ENCODE assay signal across 11 cellular contexts in the genomic region with DNA sequence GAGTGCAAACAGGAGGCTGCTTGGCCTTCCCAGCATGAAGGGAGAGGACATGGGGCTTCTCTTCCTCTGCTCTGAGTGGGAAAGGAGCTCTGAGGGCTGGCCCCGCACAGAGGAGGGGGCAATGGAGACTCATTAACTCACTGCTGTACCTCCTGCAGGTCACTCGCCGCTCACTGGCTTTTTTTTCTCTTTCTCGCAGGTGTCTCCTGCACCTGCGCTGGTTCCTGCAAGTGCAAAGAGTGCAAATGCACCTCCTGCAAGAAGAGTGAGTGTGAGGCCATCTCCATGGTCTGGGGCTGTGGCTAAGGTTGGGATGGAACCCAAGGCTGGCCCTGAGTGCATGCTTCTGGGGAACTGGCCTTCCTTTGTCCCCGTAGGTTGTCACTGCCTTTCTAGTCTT. TPM values are rescaled to one million over a fixed set of nuclear protein-coding genes. Genes with fewer than 3 reads are reported as not detected.
DNase-seq lines count a peak whose midpoint lies in the region; ATAC-seq, FAIRE-seq and TF ChIP-seq lines count a peak whose summit lies in the region.
"Had no signal": no experiment of that assay in that cellular context is flagged by ENCODE, and none has a peak within 500 bp of the region (broad histone marks: within the 10 kb centered on the region; RNA-seq: fewer than 3 reads in every experiment).

No MANE protein-coding gene starts in this region.

- TF ChIP-seq POLR2A in HepG2 (IDR thresholded peaks at IDR 0.05; ENCODE audit: insufficient read depth in 1 of 2, low read depth in 2 of 2, low read length in 2 of 2) = no peak
- TF ChIP-seq POLR2A in suprapubic skin (IDR thresholded peaks at IDR 0.05) = no peak

- H3K4me1 ChIP-seq in HepG2 (ENCODE audit: insufficient read depth, low read length) (peaks cover 20% of the 10 kb centered on the region), suprapubic skin (peaks cover 25% of the 10 kb centered on the region)

- H3K27me3 ChIP-seq in HepG2 (ENCODE audit: control insufficient read depth in 1 of 2, insufficient read depth in 2 of 2, low read length in 2 of 2) (no peaks in the 10 kb centered on the region; a peak in 2 of 5 replicates), suprapubic skin (peaks cover 16% of the 10 kb centered on the region)

- no peak overlapping the region for H3K27ac Mint-ChIP-seq in activated T-cell treated with anti-CD3 and anti-CD28 coated beads, Interleukin-2, amount 50 U/mL, for 24 hours
- H3K27ac Mint-ChIP-seq in activated naive CD8-positive, alpha-beta T cell treated with anti-CD3 and anti-CD28 coated beads, Interleukin-2, amount 50 U/mL, for 24 hours = no peak overlapping the region

- H3K36me3 Mint-ChIP-seq in activated T-cell treated with anti-CD3 and anti-CD28 coated beads, Interleukin-2, amount 50 U/mL, for 24 hours (ENCODE audit: low read depth) = peaks cover 2% of the 10 kb centered on the region
- H3K36me3 Mint-ChIP-seq in activated naive CD8-positive, alpha-beta T cell treated with anti-CD3 and anti-CD28 coated beads, Interleukin-2, amount 50 U/mL, for 24 hours (ENCODE audit: low read depth) = no peaks in the 10 kb centered on the region

- H2AFZ ChIP-seq in HepG2 (ENCODE audit: low read length) = peak overlapping the region; percentile 20

- TF ChIP-seq CTCF in HepG2 (CRISPR knock-in tag; IDR thresholded peaks at IDR 0.05) (no peak), suprapubic skin (IDR thresholded peaks at IDR 0.05) (no peak), GM13976 (IDR thresholded peaks at IDR 0.05; ENCODE audit: borderline replicate concordance, control extremely low read depth, extremely low read depth, insufficient read depth, missing control alignments) (no peak)

- peaks cover 28% of the 10 kb centered on the region for H3K4me1 Mint-ChIP-seq in activated T-cell treated with anti-CD3 and anti-CD28 coated beads, Interleukin-2, amount 50 U/mL, for 24 hours (ENCODE audit: low read depth)
- peaks cover 21% of the 10 kb centered on the region for H3K4me1 Mint-ChIP-seq in activated naive CD8-positive, alpha-beta T cell treated with anti-CD3 and anti-CD28 coated beads, Interleukin-2, amount 50 U/mL, for 24 hours

- POLR2A ChIA-PET in HepG2 (lab: Yijun Ruan, JAX) = no interaction called here

- no peak for FAIRE-seq in HepG2 (lab: Jason Lieb, UNC)

- 33% methylated on average over 6 of the region's 6 CpGs for WGBS in HepG2 (ENCODE audit: low lambda C conversion rate)
- WGBS in suprapubic skin = 64% methylated on average over 6 of the region's 6 CpGs

- H3K27ac ChIP-seq in HepG2 (ENCODE audit: extremely low read length, insufficient read depth, low read length) = no peak overlapping the region
- no peak overlapping the region for H3K27ac ChIP-seq in suprapubic skin

- 0 out of 2 replicates have a peak overlapping the region, but pooled peaks have one; percentile 30 for H3K9ac ChIP-seq in HepG2 (ENCODE audit: insufficient read depth, low read depth, low read length)

- CTCF ChIA-PET in HepG2 (lab: Yijun Ruan, JAX; ENCODE audit: low intra/inter-chr PET ratio, low total read pairs) = no interaction called here

- no peaks in the 10 kb centered on the region for H4K20me1 ChIP-seq in HepG2 (ENCODE audit: insufficient read depth, low read length)

- peak overlapping the region; percentile 98 for H3K4me2 ChIP-seq in HepG2 (ENCODE audit: low read depth, low read length)

- H3K4me3 ChIP-seq in HepG2 (replicated peaks in 1 of 3; ENCODE audit: insufficient read depth in 1 of 3, low read depth in 2 of 3, low read length in 3 of 3) (peak overlapping the region; percentile 77 to 82 (median 78)), suprapubic skin (peak overlapping the region; percentile 66)

- no peaks in the 10 kb centered on the region for H3K9me3 Mint-ChIP-seq in activated T-cell treated with anti-CD3 and anti-CD28 coated beads, Interleukin-2, amount 50 U/mL, for 24 hours
- H3K9me3 Mint-ChIP-seq in activated naive CD8-positive, alpha-beta T cell treated with anti-CD3 and anti-CD28 coated beads, Interleukin-2, amount 50 U/mL, for 24 hours = no peaks in the 10 kb centered on the region
- H3K9me3 Mint-ChIP-seq: dendritic cell treated with granulocyte-macrophage colony-stimulating factor and Interleukin-4, amounts not matched to agents 40 ng/mL and 50 ng/mL, for 4 days had no signal

- no peak for ATAC-seq in activated naive CD8-positive, alpha-beta T cell treated with anti-CD3 and anti-CD28 coated beads, Interleukin-2, amount 50 U/mL, for 24 hours
- ATAC-seq in HepG2 = peak; percentile 43
- ATAC-seq in HG02610 (IDR thresholded peaks at IDR 0.05; ENCODE audit: unreplicated experiment) = no peak

- intact Hi-C loops in HepG2 (cut with micrococcal nuclease; ENCODE audit: unreplicated experiment) = loop anchor here (5.0 to 10.0 kb wide), 2 partner anchors 44 to 54 kb away; a partner anchor contains a TSS

- TF ChIP-seq EP300 in HepG2 (IDR thresholded peaks at IDR 0.05; ENCODE audit: low read depth in 2 of 2, low read length in 2 of 2) (no peak), HepG2 (CRISPR knock-in tag; IDR thresholded peaks at IDR 0.05; ENCODE audit: borderline replicate concordance) (no peak), suprapubic skin (IDR thresholded peaks at IDR 0.05) (no peak)

- peak overlapping the region; percentile 86 for H3K4me3 Mint-ChIP-seq in activated T-cell treated with anti-CD3 and anti-CD28 coated beads, Interleukin-2, amount 50 U/mL, for 24 hours
- peak overlapping the region; percentile 85 for H3K4me3 Mint-ChIP-seq in activated naive CD8-positive, alpha-beta T cell treated with anti-CD3 and anti-CD28 coated beads, Interleukin-2, amount 50 U/mL, for 24 hours

- in situ Hi-C loops in HepG2 (cut with HindIII; ENCODE audit: extremely low pct_ligation_motif_present, low pct_unique_long_range_greater_than_20kb) = no loop called here
- in situ Hi-C loops in GM13976 (cut with MboI; ENCODE audit: low sequenced_read_pairs, unreplicated experiment) = no loop called here

- no peaks in the 10 kb centered on the region for H3K79me2 ChIP-seq in HepG2 (ENCODE audit: insufficient read depth, low read length)

- H3K27me3 Mint-ChIP-seq in activated T-cell treated with anti-CD3 and anti-CD28 coated beads, Interleukin-2, amount 50 U/mL, for 24 hours = no peaks in the 10 kb centered on the region
- H3K27me3 Mint-ChIP-seq in activated naive CD8-positive, alpha-beta T cell treated with anti-CD3 and anti-CD28 coated beads, Interleukin-2, amount 50 U/mL, for 24 hours = peaks cover 4% of the 10 kb centered on the region

- no peak for TF ChIP-seq RAD21 in HepG2 (CRISPR knock-in tag; IDR thresholded peaks at IDR 0.05)

- DNase-seq in activated T-cell treated with anti-CD3 and anti-CD28 coated beads, Interleukin-2, amount 50 U/mL, for 24 hours = no peak
- DNase-seq in activated T-cell treated with anti-CD3 and anti-CD28 coated beads, Interleukin-2, amount 50 U/mL, for 1 hour = no peak
- DNase-seq in activated naive CD8-positive, alpha-beta T cell treated with anti-CD3 and anti-CD28 coated beads, Interleukin-2, amount 50 U/mL, for 24 hours = no peak
- DNase-seq in HepG2 (ENCODE audit: low spot score) (no peak), suprapubic skin (ENCODE audit: low spot score in 2 of 2) (no peak), NCI-H748 (lab: John Stamatoyannopoulos, UW; ENCODE audit: unreplicated experiment) (no peak), GM13976 (ENCODE audit: low spot score) (no peak)

- H3K9me3 ChIP-seq in HepG2 (ENCODE audit: low read length) (no peaks in the 10 kb centered on the region), suprapubic skin (no peaks in the 10 kb centered on the region)

- no TSS peak for BruUV-seq in HepG2 (replicated peaks; lab: Mats Ljungman, UMichigan)

- H3K36me3 ChIP-seq in HepG2 (replicated peaks in 1 of 2; ENCODE audit: control insufficient read depth in 1 of 2, insufficient read depth in 2 of 2, low read length in 2 of 2) (no peaks in the 10 kb centered on the region), suprapubic skin (no peaks in the 10 kb centered on the region)

RNA-seq across cellular contexts. Expression of a gene that starts 0.7 kb away (rescaled TPM):
- total RNA-seq in HepG2 (2016; rRNA removed; fragmentation: Illumina TruSeq; extraction: Trizol) (169 and 211 TPM in 2 replicates), suprapubic skin (10 to 100 TPM in 3 of 4 donors, 1 to 10 TPM in 1; 5.6 to 16.6 (median 12.9) TPM)
- total RNA-seq in HepG2 (2016; cell fraction: cytosol; rRNA removed; fragmentation: Illumina TruSeq; extraction: Trizol; ENCODE audit: low read depth) = 74.8 and 116 TPM in 2 replicates
- total RNA-seq in HepG2 (2016; cell fraction: insoluble cytoplasmic fraction; rRNA removed; fragmentation: Illumina TruSeq; extraction: Trizol) = 152 and 218 TPM in 2 replicates
- 102 and 129 TPM in 2 replicates for total RNA-seq in HepG2 (2016; cell fraction: membrane; rRNA removed; fragmentation: Illumina TruSeq; extraction: Trizol)
- 74.7 and 86.2 TPM in 2 replicates for total RNA-seq in HepG2 (2016; cell fraction: nucleus; rRNA removed; fragmentation: Illumina TruSeq; extraction: Trizol)
- 1.2 and 1.9 TPM in 2 replicates for polyA plus RNA-seq in HepG2 (2011; rRNA removed)
- polyA plus RNA-seq in HepG2 (2011; cell fraction: cytosol; rRNA removed) = 0.65 and 3.2 TPM in 2 replicates
- 0.74 and 1.2 TPM in 2 replicates for polyA plus RNA-seq in HepG2 (2011; cell fraction: nucleus; rRNA removed)
- polyA plus RNA-seq in HepG2 (2012) = 7.4 and 10.6 TPM in 2 replicates
- polyA plus RNA-seq in HepG2 (2016; cell fraction: cytosol; fragmentation: Illumina TruSeq; extraction: Trizol; ENCODE audit: low read depth) = 118 and 166 TPM in 2 replicates
- 244 and 275 TPM in 2 replicates for polyA plus RNA-seq in HepG2 (2016; cell fraction: insoluble cytoplasmic fraction; fragmentation: Illumina TruSeq; extraction: Trizol; ENCODE audit: low read depth)
- 146 and 151 TPM in 2 replicates for polyA plus RNA-seq in HepG2 (2016; cell fraction: membrane; fragmentation: Illumina TruSeq; extraction: Trizol; ENCODE audit: low read depth)
- 115 and 132 TPM in 2 replicates for polyA plus RNA-seq in HepG2 (2016; cell fraction: nucleus; fragmentation: Illumina TruSeq; extraction: Trizol; ENCODE audit: insufficient read depth, low read depth)
- 0.28 and 5.1 TPM in 2 replicates for polyA minus RNA-seq in HepG2 (2011; rRNA and poly(A)+ RNA removed; ENCODE audit: low replicate concordance)
- polyA minus RNA-seq in HepG2 (2011; cell fraction: cytosol; rRNA and poly(A)+ RNA removed) = 1.3 and 2.2 TPM in 2 replicates
- 0.64 TPM in 1 of 2 replicates, not detected in the other for polyA minus RNA-seq in HepG2 (2011; cell fraction: nucleus; rRNA and poly(A)+ RNA removed)

RNA-seq across cellular contexts. Expression of a gene that starts 6.8 kb away (rescaled TPM):
- total RNA-seq in HepG2 (2016; rRNA removed; fragmentation: Illumina TruSeq; extraction: Trizol) (0.89 TPM in 1 of 2 replicates, not detected in the other), suprapubic skin (not detected)
- not detected in 2 replicates for total RNA-seq in HepG2 (2016; cell fraction: cytosol; rRNA removed; fragmentation: Illumina TruSeq; extraction: Trizol; ENCODE audit: low read depth)
- total RNA-seq in HepG2 (2016; cell fraction: insoluble cytoplasmic fraction; rRNA removed; fragmentation: Illumina TruSeq; extraction: Trizol) = 0.45 TPM in 1 of 2 replicates, not detected in the other
- total RNA-seq in HepG2 (2016; cell fraction: membrane; rRNA removed; fragmentation: Illumina TruSeq; extraction: Trizol) = not detected in 2 replicates
- not detected in 2 replicates for total RNA-seq in HepG2 (2016; cell fraction: nucleus; rRNA removed; fragmentation: Illumina TruSeq; extraction: Trizol)
- polyA plus RNA-seq in HepG2 (2011; rRNA removed) = not detected in 2 replicates
- polyA plus RNA-seq in HepG2 (2011; cell fraction: cytosol; rRNA removed) = not detected in 2 replicates
- not detected in 2 replicates for polyA plus RNA-seq in HepG2 (2011; cell fraction: nucleus; rRNA removed)
- polyA plus RNA-seq in HepG2 (2012) = not detected in 2 replicates
- polyA plus RNA-seq in HepG2 (2016; cell fraction: cytosol; fragmentation: Illumina TruSeq; extraction: Trizol; ENCODE audit: low read depth) = 1.1 TPM in 1 of 2 replicates, not detected in the other
- 1.3 TPM in 1 of 2 replicates, not detected in the other for polyA plus RNA-seq in HepG2 (2016; cell fraction: insoluble cytoplasmic fraction; fragmentation: Illumina TruSeq; extraction: Trizol; ENCODE audit: low read depth)
- polyA plus RNA-seq in HepG2 (2016; cell fraction: membrane; fragmentation: Illumina TruSeq; extraction: Trizol; ENCODE audit: low read depth) = not detected in 2 replicates
- not detected in 2 replicates for polyA plus RNA-seq in HepG2 (2016; cell fraction: nucleus; fragmentation: Illumina TruSeq; extraction: Trizol; ENCODE audit: insufficient read depth, low read depth)
- not detected in 2 replicates for polyA minus RNA-seq in HepG2 (2011; rRNA and poly(A)+ RNA removed; ENCODE audit: low replicate concordance)
- polyA minus RNA-seq in HepG2 (2011; cell fraction: cytosol; rRNA and poly(A)+ RNA removed) = not detected in 2 replicates
- not detected in 2 replicates for polyA minus RNA-seq in HepG2 (2011; cell fraction: nucleus; rRNA and poly(A)+ RNA removed)
- total RNA-seq: mucosa of gallbladder had no signal
- polyA plus RNA-seq: BJ had no signal

RNA-seq across cellular contexts. Expression of a gene that starts 9.4 kb away (rescaled TPM):
- 377 and 511 TPM in 2 replicates for total RNA-seq in HepG2 (2016; rRNA removed; fragmentation: Illumina TruSeq; extraction: Trizol)
- total RNA-seq in HepG2 (2016; cell fraction: cytosol; rRNA removed; fragmentation: Illumina TruSeq; extraction: Trizol; ENCODE audit: low read depth) = 81.8 and 119 TPM in 2 replicates
- total RNA-seq in HepG2 (2016; cell fraction: insoluble cytoplasmic fraction; rRNA removed; fragmentation: Illumina TruSeq; extraction: Trizol) = 362 and 548 TPM in 2 replicates
- total RNA-seq in HepG2 (2016; cell fraction: membrane; rRNA removed; fragmentation: Illumina TruSeq; extraction: Trizol) = 191 and 213 TPM in 2 replicates
- total RNA-seq in HepG2 (2016; cell fraction: nucleus; rRNA removed; fragmentation: Illumina TruSeq; extraction: Trizol) = 142 and 170 TPM in 2 replicates
- polyA plus RNA-seq in HepG2 (2011; rRNA removed) = 1.1 and 3.6 TPM in 2 replicates
- 1.00 and 10.2 TPM in 2 replicates for polyA plus RNA-seq in HepG2 (2011; cell fraction: cytosol; rRNA removed)
- polyA plus RNA-seq in HepG2 (2011; cell fraction: nucleus; rRNA removed) = 2.0 and 3.1 TPM in 2 replicates
- 11.3 and 12.1 TPM in 2 replicates for polyA plus RNA-seq in HepG2 (2012)
- 179 and 216 TPM in 2 replicates for polyA plus RNA-seq in HepG2 (2016; cell fraction: cytosol; fragmentation: Illumina TruSeq; extraction: Trizol; ENCODE audit: low read depth)
- 943 and 977 TPM in 2 replicates for polyA plus RNA-seq in HepG2 (2016; cell fraction: insoluble cytoplasmic fraction; fragmentation: Illumina TruSeq; extraction: Trizol; ENCODE audit: low read depth)
- polyA plus RNA-seq in HepG2 (2016; cell fraction: membrane; fragmentation: Illumina TruSeq; extraction: Trizol; ENCODE audit: low read depth) = 335 and 361 TPM in 2 replicates
- 454 and 473 TPM in 2 replicates for polyA plus RNA-seq in HepG2 (2016; cell fraction: nucleus; fragmentation: Illumina TruSeq; extraction: Trizol; ENCODE audit: insufficient read depth, low read depth)
- polyA minus RNA-seq in HepG2 (2011; rRNA and poly(A)+ RNA removed; ENCODE audit: low replicate concordance) = 4.1 TPM in 1 of 2 replicates, not detected in the other
- 2.0 TPM in 1 of 2 replicates, not detected in the other for polyA minus RNA-seq in HepG2 (2011; cell fraction: cytosol; rRNA and poly(A)+ RNA removed)
- polyA minus RNA-seq in HepG2 (2011; cell fraction: nucleus; rRNA and poly(A)+ RNA removed) = not detected in 2 replicates
- total RNA-seq in suprapubic skin = 100 to 1,000 TPM in 1 of 4 donors, 10 to 100 TPM in 3; 35.9 to 117 (median 62.7) TPM

RNA-seq across cellular contexts. Expression of a gene that starts 11.1 kb away (rescaled TPM):
- 0.60 TPM in 1 of 2 replicates, not detected in the other for total RNA-seq in HepG2 (2016; rRNA removed; fragmentation: Illumina TruSeq; extraction: Trizol)
- not detected in 2 replicates for total RNA-seq in HepG2 (2016; cell fraction: cytosol; rRNA removed; fragmentation: Illumina TruSeq; extraction: Trizol; ENCODE audit: low read depth)
- total RNA-seq in HepG2 (2016; cell fraction: insoluble cytoplasmic fraction; rRNA removed; fragmentation: Illumina TruSeq; extraction: Trizol) = not detected in 2 replicates
- not detected in 2 replicates for total RNA-seq in HepG2 (2016; cell fraction: membrane; rRNA removed; fragmentation: Illumina TruSeq; extraction: Trizol)
- total RNA-seq in HepG2 (2016; cell fraction: nucleus; rRNA removed; fragmentation: Illumina TruSeq; extraction: Trizol) = 0.65 TPM in 1 of 2 replicates, not detected in the other
- not detected in 2 replicates for polyA plus RNA-seq in HepG2 (2011; rRNA removed)
- polyA plus RNA-seq in HepG2 (2011; cell fraction: cytosol; rRNA removed) = not detected in 2 replicates
- not detected in 2 replicates for polyA plus RNA-seq in HepG2 (2011; cell fraction: nucleus; rRNA removed)
- not detected in 2 replicates for polyA plus RNA-seq in HepG2 (2012)
- polyA plus RNA-seq in HepG2 (2016; cell fraction: cytosol; fragmentation: Illumina TruSeq; extraction: Trizol; ENCODE audit: low read depth) = 0.37 TPM in 1 of 2 replicates, not detected in the other
- polyA plus RNA-seq in HepG2 (2016; cell fraction: insoluble cytoplasmic fraction; fragmentation: Illumina TruSeq; extraction: Trizol; ENCODE audit: low read depth) = 1.2 TPM in 1 of 2 replicates, not detected in the other
- polyA plus RNA-seq in HepG2 (2016; cell fraction: membrane; fragmentation: Illumina TruSeq; extraction: Trizol; ENCODE audit: low read depth) = not detected in 2 replicates
- 2.4 TPM in 1 of 2 replicates, not detected in the other for polyA plus RNA-seq in HepG2 (2016; cell fraction: nucleus; fragmentation: Illumina TruSeq; extraction: Trizol; ENCODE audit: insufficient read depth, low read depth)
- polyA minus RNA-seq in HepG2 (2011; rRNA and poly(A)+ RNA removed; ENCODE audit: low replicate concordance) = not detected in 2 replicates
- polyA minus RNA-seq in HepG2 (2011; cell fraction: cytosol; rRNA and poly(A)+ RNA removed) = not detected in 2 replicates
- not detected in 2 replicates for polyA minus RNA-seq in HepG2 (2011; cell fraction: nucleus; rRNA and poly(A)+ RNA removed)
- 10 to 100 TPM in 2 of 4 donors, 1 to 10 TPM in 2; 1.9 to 23.9 (median 11.9) TPM for total RNA-seq in suprapubic skin
- polyA plus RNA-seq: BJ had no signal

RNA-seq across cellular contexts. Expression of a gene that starts 20.0 kb away (rescaled TPM):
- total RNA-seq in HepG2 (2016; rRNA removed; fragmentation: Illumina TruSeq; extraction: Trizol) (10.4 and 14.0 TPM in 2 replicates), suprapubic skin (10 to 100 TPM in 3 of 4 donors, 1 to 10 TPM in 1; 5.2 to 93.7 (median 29.4) TPM)
- 1.2 and 6.7 TPM in 2 replicates for total RNA-seq in HepG2 (2016; cell fraction: cytosol; rRNA removed; fragmentation: Illumina TruSeq; extraction: Trizol; ENCODE audit: low read depth)
- 11.0 and 11.9 TPM in 2 replicates for total RNA-seq in HepG2 (2016; cell fraction: insoluble cytoplasmic fraction; rRNA removed; fragmentation: Illumina TruSeq; extraction: Trizol)
- total RNA-seq in HepG2 (2016; cell fraction: membrane; rRNA removed; fragmentation: Illumina TruSeq; extraction: Trizol) = 3.9 and 4.7 TPM in 2 replicates
- 2.4 and 4.5 TPM in 2 replicates for total RNA-seq in HepG2 (2016; cell fraction: nucleus; rRNA removed; fragmentation: Illumina TruSeq; extraction: Trizol)
- polyA plus RNA-seq in HepG2 (2011; rRNA removed) = 4.8 and 8.3 TPM in 2 replicates
- 5.8 and 10.7 TPM in 2 replicates for polyA plus RNA-seq in HepG2 (2011; cell fraction: cytosol; rRNA removed)
- 2.9 and 3.7 TPM in 2 replicates for polyA plus RNA-seq in HepG2 (2011; cell fraction: nucleus; rRNA removed)
- 4.1 and 6.6 TPM in 2 replicates for polyA plus RNA-seq in HepG2 (2012)
- 3.5 TPM in 2 replicates for polyA plus RNA-seq in HepG2 (2016; cell fraction: cytosol; fragmentation: Illumina TruSeq; extraction: Trizol; ENCODE audit: low read depth)
- 12.3 and 12.6 TPM in 2 replicates for polyA plus RNA-seq in HepG2 (2016; cell fraction: insoluble cytoplasmic fraction; fragmentation: Illumina TruSeq; extraction: Trizol; ENCODE audit: low read depth)
- 6.3 and 7.2 TPM in 2 replicates for polyA plus RNA-seq in HepG2 (2016; cell fraction: membrane; fragmentation: Illumina TruSeq; extraction: Trizol; ENCODE audit: low read depth)
- 10.5 and 12.1 TPM in 2 replicates for polyA plus RNA-seq in HepG2 (2016; cell fraction: nucleus; fragmentation: Illumina TruSeq; extraction: Trizol; ENCODE audit: insufficient read depth, low read depth)
- 9.5 TPM in 1 of 2 replicates, not detected in the other for polyA minus RNA-seq in HepG2 (2011; rRNA and poly(A)+ RNA removed; ENCODE audit: low replicate concordance)
- polyA minus RNA-seq in HepG2 (2011; cell fraction: cytosol; rRNA and poly(A)+ RNA removed) = 2.8 TPM in 1 of 2 replicates, not detected in the other
- polyA minus RNA-seq in HepG2 (2011; cell fraction: nucleus; rRNA and poly(A)+ RNA removed) = 1.5 TPM in 1 of 2 replicates, not detected in the other
- polyA plus RNA-seq: BJ had no signal

Comparison
In these comparisons a context has a peak if more than half of its experiments do, and no peak if none do; other contexts are left out.
1. RNA of a gene that starts 0.7 kb away (total RNA-seq): 74.7 to 218 TPM in HepG2; 5.6 to 16.6 TPM in suprapubic skin; every median in the first group is over 4 times any median in the second.